Comparison of ENCODE assay signal across 8 cellular contexts in genomic region chr5:138178516-138179276, GRCh38. TPM values are rescaled to one million over a fixed set of nuclear protein-coding genes. Genes with fewer than 3 reads are reported as not detected.
A peak's percentile ranks its signal among the peaks of the same experiment; 100 is the strongest.
DNase-seq lines count a peak whose midpoint lies in the region; ATAC-seq and TF ChIP-seq lines count a peak whose summit lies in the region.

TSS of gene BRD8 (minus strand) at chr5:138178630. CDS start at chr5:138178614, 16 bp downstream.
TSS of gene KIF20A (plus strand) at chr5:138179112. CDS start at chr5:138179681, 569 bp downstream.

- H3K4me1 ChIP-seq in naive thymus-derived CD4-positive, alpha-beta T cell (ENCODE audit: control insufficient read depth in 2 of 2, insufficient read depth in 2 of 2, low read length in 2 of 2), result peaks cover 10 to 15% of the 10 kb centered on the region in 2 donors

- peaks cover 0 to 21% (median 7%) of the 10 kb centered on the region in 5 donors for H3K36me3 Mint-ChIP-seq in naive thymus-derived CD4-positive, alpha-beta T cell
- peaks cover 5 to 6% of the 10 kb centered on the region in 2 donors for H3K36me3 Mint-ChIP-seq in stimulated activated naive B cell treated with anti-CD40 and anti-IgM and Interleukin-4, amounts not matched to agents 10 μg/mL and 1 μg/mL and 100 μg/mL, for 72 hours

- peaks cover 0 to 45% (median 17%) of the 10 kb centered on the region in 7 donors for H3K4me1 Mint-ChIP-seq in naive thymus-derived CD4-positive, alpha-beta T cell
- H3K4me1 Mint-ChIP-seq in stimulated activated naive B cell treated with anti-CD40 and anti-IgM and Interleukin-4, amounts not matched to agents 10 μg/mL and 1 μg/mL and 100 μg/mL, for 72 hours, result peaks cover 0 to 10% of the 10 kb centered on the region in 2 donors

- H3K9me3 Mint-ChIP-seq in naive thymus-derived CD4-positive, alpha-beta T cell, result no peaks in the 10 kb centered on the region
- H3K9me3 Mint-ChIP-seq in stimulated activated naive B cell treated with anti-CD40 and anti-IgM and Interleukin-4, amounts not matched to agents 10 μg/mL and 1 μg/mL and 100 μg/mL, for 72 hours, result no peaks in the 10 kb centered on the region

- no peaks in the 10 kb centered on the region for H3K9me3 ChIP-seq in naive thymus-derived CD4-positive, alpha-beta T cell (ENCODE audit: control insufficient read depth in 2 of 3, low read length in 3 of 3)

- intact Hi-C loops in naive thymus-derived CD4-positive, alpha-beta T cell (cut with micrococcal nuclease), result loop anchor here (1.0 to 10.0 kb wide), 18 partner anchors 35 to 1382 kb away; partner anchors contain the start of genes CDC23 (in 2 of the 2), CDC25C (in 2 of the 2), ETF1 (in 2 of the 2) and HNRNPA0 (in 2 of the 2)

- peak; percentile 98 for DNase-seq in EL
- peak; percentile 88 for DNase-seq in GOT3 (lab: John Stamatoyannopoulos, UW)
- peak; percentile 97 for DNase-seq in LHCN-M2 (ENCODE audit: low read depth)
- peak; percentile 96 for DNase-seq in RPMI7951 (ENCODE audit: low read depth)
- peak; percentile 75 for DNase-seq in activated T-helper 1 cell treated with Interleukin-2 at 50 U/mL for 16 hours (ENCODE audit: low read depth)
- DNase-seq in fibroblast of mammary gland (ENCODE audit: low read depth), result peak; percentile 96
- peak; percentile 62 to 89 (median 84) for DNase-seq in naive thymus-derived CD4-positive, alpha-beta T cell
- DNase-seq in stimulated activated naive B cell treated with anti-CD40 and anti-IgM and Interleukin-4, amounts not matched to agents 10 μg/mL and 1 μg/mL and 100 μg/mL, for 72 hours, result peak; percentile 87

- POLR2A ChIA-PET in naive thymus-derived CD4-positive, alpha-beta T cell (lab: Charles Lee), result interaction anchor here (0.9 to 3.0 kb wide), 5 partner anchors 34 to 396 kb away, joined by 3 to 9 read pairs (median 4); partner anchors contain the start of genes CDC23, ETF1, FAM53C and HSPA9

- H3K36me3 ChIP-seq in naive thymus-derived CD4-positive, alpha-beta T cell (ENCODE audit: control insufficient read depth in 2 of 3, insufficient read depth in 3 of 3, low read length in 3 of 3), result peaks cover 0 to 22% (median 4%) of the 10 kb centered on the region in 3 experiments

- no peaks in the 10 kb centered on the region for H3K27me3 Mint-ChIP-seq in naive thymus-derived CD4-positive, alpha-beta T cell
- no peaks in the 10 kb centered on the region for H3K27me3 Mint-ChIP-seq in stimulated activated naive B cell treated with anti-CD40 and anti-IgM and Interleukin-4, amounts not matched to agents 10 μg/mL and 1 μg/mL and 100 μg/mL, for 72 hours

- CTCF ChIA-PET in naive thymus-derived CD4-positive, alpha-beta T cell (lab: Charles Lee), result interaction anchor here (0.5 to 1.6 kb wide), 4 partner anchors 17 to 233 kb away, joined by 3 to 5 read pairs (median 4); partner anchors contain the start of gene KDM3B

- peak; percentile 92 for ATAC-seq in naive thymus-derived CD4-positive, alpha-beta T cell
- peak; percentile 87 to 89 for ATAC-seq in stimulated activated naive B cell treated with anti-CD40 and anti-IgM and Interleukin-4, amounts not matched to agents 10 μg/mL and 1 μg/mL and 100 μg/mL, for 72 hours (replicated peaks)

- no peaks in the 10 kb centered on the region for H3K27me3 ChIP-seq in naive thymus-derived CD4-positive, alpha-beta T cell (ENCODE audit: control insufficient read depth in 2 of 2, insufficient read depth in 2 of 2, low read length in 2 of 2)

- TF ChIP-seq CTCF in fibroblast of mammary gland (conservative IDR thresholded peaks at IDR 0.05; ENCODE audit: control insufficient read depth, insufficient read depth, low read depth, low read length), result no peak

- H3K27ac ChIP-seq in naive thymus-derived CD4-positive, alpha-beta T cell (ENCODE audit: low read depth, low read length), result peak within 1 kb of the TSS; percentile 74

- peak within 1 kb of the TSS in 2 of 9 donors; percentile 38 to 60 for H3K27ac Mint-ChIP-seq in naive thymus-derived CD4-positive, alpha-beta T cell
- no peak within 1 kb of the TSS for H3K27ac Mint-ChIP-seq in stimulated activated naive B cell treated with anti-CD40 and anti-IgM and Interleukin-4, amounts not matched to agents 10 μg/mL and 1 μg/mL and 100 μg/mL, for 72 hours

- peak within 1 kb of the TSS; percentile 94 for H3K4me3 ChIP-seq in fibroblast of mammary gland (ENCODE audit: control insufficient read depth, low read depth, low read length)
- peak within 1 kb of the TSS; percentile 85 for H3K4me3 ChIP-seq in naive thymus-derived CD4-positive, alpha-beta T cell (ENCODE audit: low read length)

- H3K4me3 Mint-ChIP-seq in naive thymus-derived CD4-positive, alpha-beta T cell, result peak within 1 kb of the TSS in 2 of 10 donors; percentile 23 to 51
- no peak within 1 kb of the TSS for H3K4me3 Mint-ChIP-seq in stimulated activated naive B cell treated with anti-CD40 and anti-IgM and Interleukin-4, amounts not matched to agents 10 μg/mL and 1 μg/mL and 100 μg/mL, for 72 hours

RNA-seq across cellular contexts. Expression of gene BRD8, which starts in this region (rescaled TPM):
- total RNA-seq in LHCN-M2 (2014; rRNA removed), result 49.1 and 60.0 TPM in 2 replicates
- 20.6 TPM for polyA plus RNA-seq in LHCN-M2 (2012)
- 34.3 and 48.4 TPM in 2 replicates for total RNA-seq in RPMI7951 (2014; rRNA removed; shearing (Covaris generic))
- total RNA-seq in naive thymus-derived CD4-positive, alpha-beta T cell, result 10 to 100 TPM; 24.7 to 81.9 (median 66.1) TPM
- 10 to 100 TPM; 27.1 to 34.7 TPM for polyA plus RNA-seq in naive thymus-derived CD4-positive, alpha-beta T cell

RNA-seq across cellular contexts. Expression of gene KIF20A, which starts in this region (rescaled TPM):
- 108 and 113 TPM in 2 replicates for total RNA-seq in LHCN-M2 (2014; rRNA removed)
- 51.4 TPM for polyA plus RNA-seq in LHCN-M2 (2012)
- 161 and 183 TPM in 2 replicates for total RNA-seq in RPMI7951 (2014; rRNA removed; shearing (Covaris generic))
- 10 to 100 TPM in 1 of 5 experiments, under 1 TPM in 1, not detected in 3; 0.29 to 34.1 TPM for total RNA-seq in naive thymus-derived CD4-positive, alpha-beta T cell
- not detected for polyA plus RNA-seq in naive thymus-derived CD4-positive, alpha-beta T cell

Comparison
In these comparisons a context has a peak if more than half of its experiments do, and no peak if none do; other contexts are left out.
1. Peak in every context shown above with its lines: DNase-seq, ATAC-seq, H3K4me3 ChIP-seq and H3K27ac ChIP-seq.